ENCODE assay signal across 33 cellular contexts in the genomic region with DNA sequence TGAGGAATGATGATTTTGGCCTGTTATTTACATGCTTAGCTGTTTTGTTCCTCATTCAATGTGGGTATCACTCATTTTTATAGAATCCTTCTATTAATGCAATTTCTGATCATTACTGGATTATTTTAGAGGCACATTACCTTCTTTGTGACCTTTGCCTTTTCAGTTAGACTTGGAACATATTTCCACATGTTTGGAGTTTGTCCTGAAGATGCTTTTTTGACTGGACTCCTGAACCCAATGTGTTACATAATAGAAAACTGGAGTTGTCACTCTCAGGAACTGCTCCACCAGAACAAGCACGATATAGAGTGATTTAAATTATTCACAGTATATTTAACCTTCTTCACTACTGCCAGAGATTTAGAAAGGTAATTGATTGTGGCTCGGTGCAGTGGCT. TPM values are rescaled to one million over a fixed set of nuclear protein-coding genes. Genes with fewer than 3 reads are reported as not detected.
"Had no signal": no experiment of that assay in that cellular context is flagged by ENCODE, and none has a peak within 500 bp of the region (broad histone marks: within the 10 kb centered on the region; RNA-seq: fewer than 3 reads in every experiment).

No MANE protein-coding gene starts in this region.

- H3K4me3 ChIP-seq: ovary, psoas muscle, skin epidermis, smooth muscle cell, spleen, suprapubic skin, testis, tibial artery, transverse colon, upper lobe of right lung, uterus had no signal

- H3K36me3 ChIP-seq: neutrophil, ovary, spleen, suprapubic skin, tibial artery, transverse colon, upper lobe of right lung, uterus had no signal

- H3K27me3 ChIP-seq: neutrophil, ovary, spleen, suprapubic skin, testis, tibial artery, transverse colon, upper lobe of right lung, uterus had no signal

- H3K27me3 Mint-ChIP-seq: natural killer cell treated with Interleukin-12 subunit alpha and Interleukin-12 subunit beta and Interleukin-15 and Interleukin-18, amount 100 ng/mL, for 72 hours; stimulated activated memory B cell treated with anti-CD40 and anti-IgM and Interleukin-4, amounts not matched to agents 10 μg/mL and 1 μg/mL and 100 μg/mL, for 72 hours; stimulated activated naive CD8-positive, alpha-beta T cell treated with anti-CD3 and anti-CD28 coated beads, Interleukin-15, amount 100 ng/mL, for 72 hours had no signal

- H3K36me3 Mint-ChIP-seq: naive thymus-derived CD8-positive, alpha-beta T cell; natural killer cell treated with Interleukin-12 subunit alpha and Interleukin-12 subunit beta and Interleukin-15 and Interleukin-18, amount 100 ng/mL, for 72 hours; stimulated activated memory B cell treated with anti-CD40 and anti-IgM and Interleukin-4, amounts not matched to agents 10 μg/mL and 1 μg/mL and 100 μg/mL, for 72 hours; type B pancreatic cell had no signal

- H3K9me3 ChIP-seq: neutrophil, ovary, psoas muscle, spleen, suprapubic skin, testis, tibial artery, transverse colon, upper lobe of right lung, uterus had no signal

- H3K79me2 ChIP-seq: parathyroid adenoma had no signal

- H3K4me3 Mint-ChIP-seq: naive thymus-derived CD8-positive, alpha-beta T cell; natural killer cell treated with Interleukin-12 subunit alpha and Interleukin-12 subunit beta and Interleukin-15 and Interleukin-18, amount 100 ng/mL, for 72 hours; nephron progenitor cell; neural crest cell; stimulated activated memory B cell treated with anti-CD40 and anti-IgM and Interleukin-4, amounts not matched to agents 10 μg/mL and 1 μg/mL and 100 μg/mL, for 72 hours; stimulated activated naive CD8-positive, alpha-beta T cell treated with anti-CD3 and anti-CD28 coated beads, Interleukin-15, amount 100 ng/mL, for 72 hours; type B pancreatic cell had no signal

- H3K4me2 ChIP-seq: smooth muscle cell had no signal

- H3K4me1 Mint-ChIP-seq: neural crest cell; stimulated activated memory B cell treated with anti-CD40 and anti-IgM and Interleukin-4, amounts not matched to agents 10 μg/mL and 1 μg/mL and 100 μg/mL, for 72 hours had no signal

- H3K4me1 ChIP-seq: parathyroid adenoma, spleen, suprapubic skin, testis, tibial artery, transverse colon, upper lobe of right lung, uterus had no signal

- DNase-seq: naive thymus-derived CD8-positive, alpha-beta T cell; nephron progenitor cell; occipital lobe; ovary; posterior cingulate gyrus; psoas muscle; right cardiac atrium; spleen; stimulated activated CD4-positive, alpha-beta T cell treated with anti-CD3 and anti-CD28 coated beads, Interleukin-12 subunit alpha, Interleukin-12 subunit beta, amount 100 ng/mL, for 4 hours; stimulated activated CD4-positive, alpha-beta T cell treated with anti-CD3 and anti-CD28 coated beads, Interleukin-1b, Interleukin-23, amount 100 ng/mL, for 48 hours; stimulated activated CD4-positive, alpha-beta T cell treated with anti-CD3 and anti-CD28 coated beads, Interleukin-4, amount 100 ng/mL, for 1 hour; stimulated activated CD4-positive, alpha-beta T cell treated with anti-CD3 and anti-CD28 coated beads, Interleukin-4, amount 100 ng/mL, for 4 hours; stimulated activated CD8-positive, alpha-beta memory T cell treated with anti-CD3 and anti-CD28 coated beads, Interleukin-4, amount 100 ng/mL, for 48 hours; stimulated activated naive CD4-positive, alpha-beta T cell; stimulated activated naive CD8-positive, alpha-beta T cell treated with anti-CD3 and anti-CD28 coated beads, Interleukin-15, amount 100 ng/mL, for 72 hours; stimulated activated naive CD8-positive, alpha-beta T cell treated with anti-CD3 and anti-CD28 coated beads, Interleukin-15, Interleukin-2, amounts not matched to agents 100 U/mL and 50 U/mL, for 24 hours; substantia nigra; testis; tibial artery; transverse colon; upper lobe of right lung; uterus had no signal

- H3K9me3 Mint-ChIP-seq: naive thymus-derived CD8-positive, alpha-beta T cell; nephron progenitor cell; neural crest cell; stimulated activated memory B cell treated with anti-CD40 and anti-IgM and Interleukin-4, amounts not matched to agents 10 μg/mL and 1 μg/mL and 100 μg/mL, for 72 hours; stimulated activated naive CD8-positive, alpha-beta T cell treated with anti-CD3 and anti-CD28 coated beads, Interleukin-15, amount 100 ng/mL, for 72 hours had no signal

- H2AFZ ChIP-seq: parathyroid adenoma had no signal

- H3K27ac ChIP-seq: neutrophil, ovary, parathyroid adenoma, psoas muscle, skin epidermis, spleen, suprapubic skin, testis, tibial artery, transverse colon, upper lobe of right lung, uterus had no signal

- H3K27ac Mint-ChIP-seq: naive thymus-derived CD8-positive, alpha-beta T cell; natural killer cell treated with Interleukin-12 subunit alpha and Interleukin-12 subunit beta and Interleukin-15 and Interleukin-18, amount 100 ng/mL, for 72 hours; nephron progenitor cell; progenitor cell of endocrine pancreas; stimulated activated memory B cell treated with anti-CD40 and anti-IgM and Interleukin-4, amounts not matched to agents 10 μg/mL and 1 μg/mL and 100 μg/mL, for 72 hours; stimulated activated naive CD8-positive, alpha-beta T cell treated with anti-CD3 and anti-CD28 coated beads, Interleukin-15, amount 100 ng/mL, for 72 hours; type B pancreatic cell had no signal

- H3K9ac ChIP-seq: parathyroid adenoma had no signal

- ATAC-seq: naive thymus-derived CD8-positive, alpha-beta T cell; natural killer cell treated with Interleukin-12 subunit alpha and Interleukin-12 subunit beta and Interleukin-15 and Interleukin-18, amount 100 ng/mL, for 72 hours; psoas muscle; right cardiac atrium; sciatic nerve; stimulated activated memory B cell treated with anti-CD40 and anti-IgM and Interleukin-4, amounts not matched to agents 10 μg/mL and 1 μg/mL and 100 μg/mL, for 72 hours; stimulated activated naive CD8-positive, alpha-beta T cell treated with anti-CD3 and anti-CD28 coated beads, Interleukin-15, amount 100 ng/mL, for 72 hours; stimulated activated naive CD8-positive, alpha-beta T cell treated with anti-CD3 and anti-CD28 coated beads, Interleukin-15, Interleukin-2, amounts not matched to agents 100 U/mL and 50 U/mL, for 24 hours; upper lobe of right lung had no signal

RNA-seq across cellular contexts. Expression of a gene that starts 59.5 kb away (rescaled TPM):
- total RNA-seq: naive thymus-derived CD8-positive, alpha-beta T cell; natural killer cell treated with Interleukin-12 subunit alpha and Interleukin-12 subunit beta and Interleukin-15 and Interleukin-18, amount 100 ng/mL, for 72 hours; transverse colon had no signal
- polyA plus RNA-seq: naive thymus-derived CD8-positive, alpha-beta T cell had no signal
